ENCODE assay signal across 31 cellular contexts in the genomic region with DNA sequence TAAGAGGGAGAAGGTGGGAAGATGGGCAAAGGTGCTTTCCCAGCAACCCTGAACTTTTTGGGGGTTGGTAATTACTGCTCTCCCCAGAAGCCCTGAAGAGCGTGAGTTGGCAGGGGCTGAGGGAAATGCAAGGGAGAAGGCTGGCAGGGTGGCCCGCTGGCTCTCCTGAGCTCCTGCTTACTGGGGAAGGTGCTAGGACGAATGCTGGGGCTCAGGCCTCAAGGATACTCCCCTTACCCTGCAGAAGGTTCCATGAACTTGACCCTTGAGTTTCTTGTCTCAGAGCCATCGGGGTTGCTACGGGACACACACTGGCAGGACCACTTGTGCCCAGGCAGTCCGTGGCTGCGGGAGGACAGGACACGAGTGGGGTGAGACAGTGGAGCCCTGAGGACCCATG. TPM values are rescaled to one million over a fixed set of nuclear protein-coding genes. Genes with fewer than 3 reads are reported as not detected.
"Had no signal": no experiment of that assay in that cellular context is flagged by ENCODE, and none has a peak within 500 bp of the region (broad histone marks: within the 10 kb centered on the region; RNA-seq: fewer than 3 reads in every experiment).

No MANE protein-coding gene starts in this region.

- H3K4me3 ChIP-seq: coronary artery, heart right ventricle, ovary, right lobe of liver, spleen, tibial artery, upper lobe of right lung, vagina had no signal

- H3K36me3 ChIP-seq: heart right ventricle, neutrophil, ovary, right lobe of liver, spleen, tibial artery, upper lobe of right lung, vagina had no signal

- H3K9me3 Mint-ChIP-seq: nephron progenitor cell; stimulated activated memory B cell treated with anti-CD40 and anti-IgM and Interleukin-4, amounts not matched to agents 10 μg/mL and 1 μg/mL and 100 μg/mL, for 72 hours; stimulated activated naive CD8-positive, alpha-beta T cell treated with anti-CD3 and anti-CD28 coated beads, Interleukin-15, Interleukin-2, amounts not matched to agents 100 ng/mL and 50 ng/mL, for 24 hours had no signal

- H3K4me3 Mint-ChIP-seq: nephron progenitor cell; stimulated activated memory B cell treated with anti-CD40 and anti-IgM and Interleukin-4, amounts not matched to agents 10 μg/mL and 1 μg/mL and 100 μg/mL, for 72 hours; stimulated activated naive CD8-positive, alpha-beta T cell treated with anti-CD3 and anti-CD28 coated beads, Interleukin-15, Interleukin-2, amounts not matched to agents 100 ng/mL and 50 ng/mL, for 24 hours had no signal

- ATAC-seq: esophagus mucosa; heart right ventricle; left ventricle myocardium superior; naive thymus-derived CD4-positive, alpha-beta T cell; right lobe of liver; stimulated activated memory B cell treated with anti-CD40 and anti-IgM and Interleukin-4, amounts not matched to agents 10 μg/mL and 1 μg/mL and 100 μg/mL, for 72 hours had no signal

- H3K4me1 ChIP-seq: heart right ventricle, right lobe of liver, upper lobe of right lung, vagina had no signal

- H3K9me3 ChIP-seq: heart right ventricle, neutrophil, ovary, right lobe of liver, spleen, tibial artery, upper lobe of right lung, vagina had no signal

- H3K27ac ChIP-seq: coronary artery, heart right ventricle, neutrophil, ovary, right lobe of liver, spleen, tibial artery, upper lobe of right lung, vagina had no signal

- H3K27me3 ChIP-seq: ovary had no signal

- H3K36me3 Mint-ChIP-seq: naive thymus-derived CD4-positive, alpha-beta T cell; stimulated activated memory B cell treated with anti-CD40 and anti-IgM and Interleukin-4, amounts not matched to agents 10 μg/mL and 1 μg/mL and 100 μg/mL, for 72 hours had no signal

- DNase-seq: cerebellar nuclear complex; effector CD8-positive, alpha-beta T cell; heart right ventricle; hypothalamus; left ventricle myocardium superior; mesendoderm; naive thymus-derived CD4-positive, alpha-beta T cell; nephron progenitor cell; ovary; spleen; stimulated activated CD4-positive, alpha-beta T cell treated with anti-CD3 and anti-CD28 coated beads, Interleukin-15, amount 100 ng/mL, for 24 hours; stimulated activated CD4-positive, alpha-beta T cell treated with anti-CD3 and anti-CD28 coated beads, Interleukin-1b, Interleukin-23, amount 100 ng/mL, for 48 hours; stimulated activated CD4-positive, alpha-beta T cell treated with anti-CD3 and anti-CD28 coated beads, Interleukin-4, amount 100 ng/mL, for 24 hours; tibial artery; upper lobe of right lung had no signal

- H3K27ac Mint-ChIP-seq: naive thymus-derived CD4-positive, alpha-beta T cell; nephron progenitor cell; stimulated activated memory B cell treated with anti-CD40 and anti-IgM and Interleukin-4, amounts not matched to agents 10 μg/mL and 1 μg/mL and 100 μg/mL, for 72 hours; stimulated activated naive CD8-positive, alpha-beta T cell treated with anti-CD3 and anti-CD28 coated beads, Interleukin-15, Interleukin-2, amounts not matched to agents 100 ng/mL and 50 ng/mL, for 24 hours had no signal

RNA-seq across cellular contexts. Expression of a gene that starts 1.2 kb away (rescaled TPM):
- total RNA-seq: dermis microvascular lymphatic vessel endothelial cell; esophagus mucosa; fibroblast of lung; glomerular endothelial cell; heart right ventricle; left ventricle myocardium superior; lung microvascular endothelial cell; mononuclear cell; naive thymus-derived CD4-positive, alpha-beta T cell; posterior vena cava; renal cortical epithelial cell; skeletal muscle tissue; upper lobe of right lung; vagina had no signal
- polyA plus RNA-seq: fibroblast of lung; naive thymus-derived CD4-positive, alpha-beta T cell had no signal

RNA-seq across cellular contexts. Expression of a gene that starts 28.2 kb away (rescaled TPM):
- total RNA-seq: dermis microvascular lymphatic vessel endothelial cell, esophagus mucosa, fibroblast of lung, glomerular endothelial cell, left ventricle myocardium superior, lung microvascular endothelial cell, ovary, posterior vena cava, renal cortical epithelial cell, skeletal muscle tissue, temporal lobe, upper lobe of right lung had no signal
- polyA plus RNA-seq: fibroblast of lung had no signal
